Comparison of ENCODE assay signal across 20 cellular contexts in the genomic region with DNA sequence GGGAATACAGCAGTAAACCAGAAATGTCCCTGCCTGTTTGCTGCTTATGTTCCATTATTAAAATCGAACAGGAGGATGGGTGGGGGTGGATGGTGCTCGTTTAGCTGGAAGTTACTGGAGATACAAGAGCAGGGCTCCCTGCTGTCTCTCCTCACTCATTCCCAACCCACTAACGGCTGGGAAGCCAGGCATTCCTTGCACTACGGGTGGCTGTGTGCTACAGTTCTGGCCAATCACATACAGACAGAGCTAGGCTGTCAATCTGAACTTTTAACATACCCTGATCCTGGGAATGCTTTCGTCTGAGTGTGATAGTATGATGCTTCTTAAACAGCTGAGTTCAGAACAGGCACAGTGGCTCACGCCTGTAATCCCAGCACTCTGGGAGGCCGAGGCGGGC. TPM values are rescaled to one million over a fixed set of nuclear protein-coding genes. Genes with fewer than 3 reads are reported as not detected.
DNase-seq lines count a peak whose midpoint lies in the region; ATAC-seq and TF ChIP-seq lines count a peak whose summit lies in the region.
"Had no signal": no experiment of that assay in that cellular context is flagged by ENCODE, and none has a peak within 500 bp of the region (broad histone marks: within the 10 kb centered on the region; RNA-seq: fewer than 3 reads in every experiment).

No MANE protein-coding gene starts in this region.

- H3K4me1 Mint-ChIP-seq in dendritic cell treated with granulocyte-macrophage colony-stimulating factor and Interleukin-4, amounts not matched to agents 40 ng/mL and 50 ng/mL, for 4 days (ENCODE audit: low read depth): peaks cover 90% of the 10 kb centered on the region
- H3K4me1 Mint-ChIP-seq in CD14-positive monocyte: peaks cover 63% of the 10 kb centered on the region

- intact Hi-C loops in dendritic cell treated with granulocyte-macrophage colony-stimulating factor and Interleukin-4, amounts not matched to agents 40 ng/mL and 50 ng/mL, for 4 days (cut with micrococcal nuclease): no loop called here
- intact Hi-C loops in left colon (cut with DNase I, micrococcal nuclease): no loop called here
- intact Hi-C loops in CD14-positive monocyte (cut with micrococcal nuclease): loop anchor here in 1 of 2 donors (10.0 kb wide), 2 partner anchors 48 to 492 kb away; no protein-coding TSS in a partner anchor

- H3K27me3 ChIP-seq in HUES64 (ENCODE audit: insufficient read depth, low read length): peaks cover 2% of the 10 kb centered on the region
- H3K27me3 ChIP-seq: breast epithelium, gastrocnemius medialis had no signal

- H3K4me3 Mint-ChIP-seq in dendritic cell treated with granulocyte-macrophage colony-stimulating factor and Interleukin-4, amounts not matched to agents 40 ng/mL and 50 ng/mL, for 4 days: no peak overlapping the region
- no peak overlapping the region for H3K4me3 Mint-ChIP-seq in CD14-positive monocyte
- H3K4me3 Mint-ChIP-seq: activated naive CD4-positive, alpha-beta T cell treated with anti-CD3 and anti-CD28 coated beads for 36 hours; naive B cell had no signal

- TF ChIP-seq CTCF in CD14-positive monocyte (IDR thresholded peaks at IDR 0.05): no peak

- DNase-seq in DMS 273 (lab: John Stamatoyannopoulos, UW; ENCODE audit: unreplicated experiment) (peak; percentile 41), left colon (peak; percentile 50 to 53), D341Med (ENCODE audit: low spot score) (no peak), CD14-positive monocyte (ENCODE audit: low spot score) (no peak)
- DNase-seq: activated CD4-positive, CD25-positive, alpha-beta regulatory T cell; activated CD8-positive, alpha-beta memory T cell treated with anti-CD3 and anti-CD28 coated beads, Interleukin-2, amount 50 U/mL, for 4 hours; activated naive CD4-positive, alpha-beta T cell treated with anti-CD3 and anti-CD28 coated beads for 36 hours; gastrocnemius medialis; naive B cell; RPMI8226; T-helper 1 cell had no signal

- H3K27ac ChIP-seq in HUES64 (ENCODE audit: low read depth, low read length): peak overlapping the region; percentile 50; the same call in 1 of the 2 replicates
- H3K27ac ChIP-seq: gastrocnemius medialis, prostate gland, thoracic aorta had no signal

- no peaks in the 10 kb centered on the region for H3K9me3 Mint-ChIP-seq in dendritic cell treated with granulocyte-macrophage colony-stimulating factor and Interleukin-4, amounts not matched to agents 40 ng/mL and 50 ng/mL, for 4 days
- H3K9me3 Mint-ChIP-seq in CD14-positive monocyte: no peaks in the 10 kb centered on the region
- H3K9me3 Mint-ChIP-seq: activated naive CD4-positive, alpha-beta T cell treated with anti-CD3 and anti-CD28 coated beads for 36 hours; naive B cell had no signal

- no peak overlapping the region for H3K4me3 ChIP-seq in HUES64 (ENCODE audit: low read length)
- H3K4me3 ChIP-seq: breast epithelium, gastrocnemius medialis, GM12878, prostate gland, thoracic aorta had no signal

- H3K9me3 ChIP-seq in HUES64 (ENCODE audit: insufficient read depth, low read depth, low read length): no peaks in the 10 kb centered on the region
- H3K9me3 ChIP-seq: breast epithelium, gastrocnemius medialis, prostate gland, thoracic aorta had no signal

- H3K4me1 ChIP-seq in HUES64 (ENCODE audit: insufficient read depth, low read length): peaks cover 61% of the 10 kb centered on the region
- H3K4me1 ChIP-seq: prostate gland had no signal

- no peaks in the 10 kb centered on the region for H3K27me3 Mint-ChIP-seq in dendritic cell treated with granulocyte-macrophage colony-stimulating factor and Interleukin-4, amounts not matched to agents 40 ng/mL and 50 ng/mL, for 4 days
- H3K27me3 Mint-ChIP-seq in CD14-positive monocyte (ENCODE audit: low read depth in 3 of 3): peaks cover 2 to 4% (median 3%) of the 10 kb centered on the region in 3 donors

- peak overlapping the region; percentile 56 for H3K27ac Mint-ChIP-seq in dendritic cell treated with granulocyte-macrophage colony-stimulating factor and Interleukin-4, amounts not matched to agents 40 ng/mL and 50 ng/mL, for 4 days
- peak overlapping the region in 2 of 7 donors; percentile 32 to 54 for H3K27ac Mint-ChIP-seq in CD14-positive monocyte
- H3K27ac Mint-ChIP-seq: activated naive CD4-positive, alpha-beta T cell treated with anti-CD3 and anti-CD28 coated beads for 36 hours; naive B cell had no signal

- H3K9ac ChIP-seq in HUES64 (ENCODE audit: low read depth, low read length): no peak overlapping the region

- no peaks in the 10 kb centered on the region for H3K36me3 Mint-ChIP-seq in dendritic cell treated with granulocyte-macrophage colony-stimulating factor and Interleukin-4, amounts not matched to agents 40 ng/mL and 50 ng/mL, for 4 days (ENCODE audit: low read depth)
- peaks cover 0 to 6% of the 10 kb centered on the region in 2 donors for H3K36me3 Mint-ChIP-seq in CD14-positive monocyte
- H3K36me3 Mint-ChIP-seq: naive B cell had no signal

- no peaks in the 10 kb centered on the region for H3K36me3 ChIP-seq in HUES64 (ENCODE audit: insufficient read depth, low read length)
- H3K36me3 ChIP-seq: breast epithelium, gastrocnemius medialis, prostate gland, thoracic aorta had no signal

- 32% methylated on average over 7 of the region's 8 CpGs for WGBS in HUES64

- ATAC-seq in left colon (peak; percentile 51), GM21390 (IDR thresholded peaks at IDR 0.05; ENCODE audit: unreplicated experiment) (no peak), HG02970 (IDR thresholded peaks at IDR 0.05; ENCODE audit: low FRiP score, unreplicated experiment) (no peak)
- ATAC-seq: gastrocnemius medialis, GM12878, HepG2 had no signal

RNA-seq across cellular contexts. Expression of gene SIPA1L2, which starts 7.0 kb away (rescaled TPM):
- polyA plus RNA-seq in HUES64 (2013, experiment 1 of 2): 21.1 TPM
- 23.6 TPM for polyA plus RNA-seq in HUES64 (2013, experiment 2 of 2)
- 10 to 100 TPM; 76.5 to 89.8 TPM for total RNA-seq in left colon
- polyA plus RNA-seq in CD14-positive monocyte: 1 to 10 TPM in 1 of 2 donors, under 1 TPM in 1; 0.64 to 1.3 TPM
- total RNA-seq: HepG2 had no signal

Comparison
In these comparisons a context has a peak if more than half of its experiments do, and no peak if none do; other contexts are left out.
1. DNase-seq: peak in DMS 273 (single experiment) and left colon (2 of 2); none in D341Med (single experiment) and CD14-positive monocyte (single experiment).